8 cellular contexts compared by ENCODE assay signal in genomic region chr7:50206521-50207250, GRCh38.
DNase-seq lines count a peak whose midpoint lies in the region; ATAC-seq and TF ChIP-seq lines count a peak whose summit lies in the region.

No MANE protein-coding gene starts in this region.

- no peak overlapping the region for H3K27ac ChIP-seq in coronary artery
- H3K27ac ChIP-seq in caudate nucleus (ENCODE audit: low read depth, low read length) = no peak overlapping the region

- ATAC-seq in HG03139 (IDR thresholded peaks at IDR 0.05; ENCODE audit: unreplicated experiment) (no peak), GM21576 (IDR thresholded peaks at IDR 0.05; ENCODE audit: unreplicated experiment) (no peak)

- peak; percentile 16 for DNase-seq in HT1080 (ENCODE audit: low read depth)
- DNase-seq in activated CD4-positive, alpha-beta T cell treated with anti-CD3 and anti-CD28 coated beads for 48 hours = peak; percentile 79
- peak; percentile 45 for DNase-seq in coronary artery (ENCODE audit: low spot score)
- DNase-seq in stimulated activated CD4-positive, alpha-beta T cell treated with anti-CD3 and anti-CD28 coated beads, TNF-alpha, amount 100 ng/mL, for 24 hours (ENCODE audit: low read depth in 3 of 3) = peak; percentile 24 to 68 (median 41)
- no peak for DNase-seq in HCEC 1CT
- DNase-seq in caudate nucleus (lab: John Stamatoyannopoulos, UW) = no peak

- no peak for TF ChIP-seq CTCF in coronary artery (IDR thresholded peaks at IDR 0.05)

- no peak overlapping the region for H3K4me3 ChIP-seq in coronary artery

Comparison
In these comparisons a context has a peak if more than half of its experiments do, and no peak if none do; other contexts are left out.
1. DNase-seq: peak in HT1080 (single experiment), activated CD4-positive, alpha-beta T cell treated with anti-CD3 and anti-CD28 coated beads for 48 hours (single experiment), coronary artery (single experiment) and stimulated activated CD4-positive, alpha-beta T cell treated with anti-CD3 and anti-CD28 coated beads, TNF-alpha, amount 100 ng/mL, for 24 hours (3 of 3); none in HCEC 1CT (single experiment) and caudate nucleus (0 of 61).